Comparison of ENCODE assay signal across 26 cellular contexts in the genomic region with DNA sequence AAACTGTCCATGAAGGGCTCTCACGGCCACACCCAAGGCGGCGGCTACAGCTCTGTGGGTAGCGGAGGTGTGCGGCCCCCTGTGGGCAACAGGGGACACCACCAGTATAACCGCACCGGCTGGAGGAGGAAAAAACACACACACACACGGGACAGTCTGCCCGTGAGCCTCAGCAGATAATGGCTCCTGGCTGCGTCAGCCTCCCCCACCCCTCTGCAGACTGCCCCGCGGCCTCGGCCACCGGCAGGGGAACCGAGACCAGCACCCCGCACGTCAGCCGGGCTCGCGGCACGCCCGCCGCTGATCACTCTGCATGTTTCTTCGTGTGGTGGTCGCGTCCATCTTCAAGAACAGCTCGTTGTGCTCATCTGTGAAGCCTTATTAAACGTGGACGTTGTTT.
"Had no signal": no experiment of that assay in that cellular context is flagged by ENCODE, and none has a peak within 500 bp of the region (broad histone marks: within the 10 kb centered on the region; RNA-seq: fewer than 3 reads in every experiment).

No MANE protein-coding gene starts in this region.

- H3K4me3 ChIP-seq: body of pancreas, cardiac muscle cell, gastroesophageal sphincter, prostate gland, smooth muscle cell, tibial nerve, uterus had no signal

- H3K36me3 ChIP-seq: uterus had no signal

- H3K9me3 Mint-ChIP-seq: naive B cell; nephron progenitor cell; T-helper 1 cell treated with Interleukin-12 subunit alpha and Interleukin-12 subunit beta and Interleukin-4 antibody, amounts not matched to agents 30 μg/mL and 1 μg/mL, for 36 hours had no signal

- H3K4me1 ChIP-seq: body of pancreas, gastroesophageal sphincter, prostate gland, tibial nerve, uterus had no signal

- H3K4me1 Mint-ChIP-seq: nephron progenitor cell had no signal

- H3K27me3 Mint-ChIP-seq: activated naive CD8-positive, alpha-beta T cell; naive B cell had no signal

- H3K27ac ChIP-seq: body of pancreas, cardiac muscle cell, gastroesophageal sphincter, neutrophil, prostate gland, tibial nerve, uterus, VCaP had no signal

- H3K9me3 ChIP-seq: body of pancreas, gastroesophageal sphincter, neutrophil, prostate gland, tibial nerve, uterus had no signal

- H3K27ac Mint-ChIP-seq: activated naive CD8-positive, alpha-beta T cell; nephron progenitor cell; T-helper 1 cell treated with Interleukin-12 subunit alpha and Interleukin-12 subunit beta and Interleukin-4 antibody, amounts not matched to agents 30 μg/mL and 1 μg/mL, for 36 hours had no signal

- DNase-seq: activated CD4-positive, alpha-beta T cell treated with anti-CD3 and anti-CD28 coated beads for 4 hours; activated CD4-positive, alpha-beta T cell treated with anti-CD3 and anti-CD28 coated beads, Interleukin-2, amount 50 U/mL, for 48 hours; activated CD8-positive, alpha-beta memory T cell treated with anti-CD3 and anti-CD28 coated beads for 24 hours; activated T-cell treated with anti-CD3 and anti-CD28 coated beads, Interleukin-2, amount 50 U/mL, for 1 hour; aorta; body of pancreas; cortex of kidney; hippocampal formation; left cardiac atrium; naive B cell; nephron progenitor cell; retina; stimulated activated CD4-positive, alpha-beta T cell treated with anti-CD3 and anti-CD28 coated beads, Interleukin-15, amount 100 ng/mL, for 24 hours; stimulated activated CD4-positive, alpha-beta T cell treated with anti-CD3 and anti-CD28 coated beads, Interleukin-2, amount 100 ng/mL, for 24 hours; stimulated activated naive CD4-positive, alpha-beta T cell treated with Interleukin-2 at 50 U/mL for 16 hours; T-helper 9 cell; uterus had no signal

- ATAC-seq: body of pancreas, gastroesophageal sphincter had no signal

- H3K27me3 ChIP-seq: body of pancreas, cardiac muscle cell, gastroesophageal sphincter, neutrophil, tibial nerve, uterus had no signal

- H3K4me3 Mint-ChIP-seq: activated naive CD8-positive, alpha-beta T cell; naive B cell; nephron progenitor cell; T-helper 1 cell treated with Interleukin-12 subunit alpha and Interleukin-12 subunit beta and Interleukin-4 antibody, amounts not matched to agents 30 μg/mL and 1 μg/mL, for 36 hours had no signal
